1 cellular context compared by ENCODE assay signal in genomic region chr11:42161886-42162285, GRCh38.
TF ChIP-seq lines count a peak whose summit lies in the region.

No MANE protein-coding gene starts in this region.

TF ChIP-seq in HepG2, 621 proteins besides CTCF, POLR2A, EP300 and RAD21 (continued from another document):
- TF ChIP-seq HNF1A (IDR thresholded peaks at IDR 0.05; ENCODE audit: low read depth), result no peak
- no peak for TF ChIP-seq HNF1A (CRISPR knock-in tag; IDR thresholded peaks at IDR 0.05; ENCODE audit: borderline replicate concordance)
- TF ChIP-seq MXD3 (CRISPR knock-in tag; IDR thresholded peaks at IDR 0.05), result no peak
- TF ChIP-seq GABPB1 (CRISPR knock-in tag; IDR thresholded peaks at IDR 0.05), result no peak
- no peak for TF ChIP-seq ZNF274 (CRISPR knock-in tag; IDR thresholded peaks at IDR 0.05)
- no peak for TF ChIP-seq ZEB1 (IDR thresholded peaks at IDR 0.05; ENCODE audit: insufficient replicate concordance, low read depth)
- TF ChIP-seq MTF2 (CRISPR knock-in tag; IDR thresholded peaks at IDR 0.05; ENCODE audit: borderline replicate concordance), result no peak
- no peak for TF ChIP-seq SAP130 (CRISPR knock-in tag; IDR thresholded peaks at IDR 0.05; ENCODE audit: low read depth)
- no peak for TF ChIP-seq ZNF776 (CRISPR knock-in tag; IDR thresholded peaks at IDR 0.05)
- no peak for TF ChIP-seq RBM39 (IDR thresholded peaks at IDR 0.05; ENCODE audit: low read depth, low read length, poor library complexity, severe bottlenecking)
- TF ChIP-seq ZIK1 (CRISPR knock-in tag; IDR thresholded peaks at IDR 0.05; ENCODE audit: borderline replicate concordance, low read depth), result no peak
- no peak for TF ChIP-seq ZNF225 (CRISPR knock-in tag; IDR thresholded peaks at IDR 0.05)
- no peak for TF ChIP-seq FOXM1 (CRISPR knock-in tag; IDR thresholded peaks at IDR 0.05)
- TF ChIP-seq ZNF629 (CRISPR knock-in tag; conservative IDR thresholded peaks at IDR 0.05), result no peak
- no peak for TF ChIP-seq ZNF3 (CRISPR knock-in tag; IDR thresholded peaks at IDR 0.05)
- no peak for TF ChIP-seq ZKSCAN1 (IDR thresholded peaks at IDR 0.05; ENCODE audit: low read length)
- TF ChIP-seq SOX6 (IDR thresholded peaks at IDR 0.05), result no peak
- no peak for TF ChIP-seq SOX6 (CRISPR knock-in tag; IDR thresholded peaks at IDR 0.05)
- TF ChIP-seq ZNF772 (CRISPR knock-in tag; IDR thresholded peaks at IDR 0.05), result no peak
- TF ChIP-seq TFDP1 (CRISPR knock-in tag; IDR thresholded peaks at IDR 0.05; ENCODE audit: borderline replicate concordance), result no peak
